2 cellular contexts compared by ENCODE assay signal in the genomic region with DNA sequence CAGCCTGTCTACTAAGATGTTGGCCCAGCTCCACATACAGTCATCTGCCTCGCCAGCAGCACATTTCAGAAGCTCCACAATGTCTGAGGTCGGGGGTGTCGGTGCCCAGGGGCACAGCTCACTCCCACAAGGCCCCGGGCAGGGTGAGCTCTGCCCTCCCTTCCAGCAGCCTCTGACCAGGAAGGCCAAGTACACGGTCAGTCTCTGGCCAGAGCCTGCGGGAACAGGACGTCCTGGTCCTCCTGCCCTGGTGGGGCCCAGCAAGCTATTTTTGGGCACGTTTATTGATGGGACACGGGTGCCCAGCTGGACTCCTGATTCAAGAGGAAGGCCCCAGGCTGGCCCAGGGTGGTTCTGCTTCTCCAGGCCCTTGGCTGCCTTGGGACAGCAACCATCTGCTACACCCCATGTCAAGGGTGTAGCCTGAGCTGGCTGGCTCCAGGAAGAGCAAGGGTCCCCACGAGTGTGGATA.
TF ChIP-seq lines count a peak whose summit lies in the region.

No MANE protein-coding gene starts in this region.

TF ChIP-seq in SK-N-SH treated with all-trans-retinoic acid at 6 μM for 48 hours, 23 proteins besides CTCF, POLR2A, EP300 and RAD21 (continued from another document):
- TF ChIP-seq, protein P1, sequence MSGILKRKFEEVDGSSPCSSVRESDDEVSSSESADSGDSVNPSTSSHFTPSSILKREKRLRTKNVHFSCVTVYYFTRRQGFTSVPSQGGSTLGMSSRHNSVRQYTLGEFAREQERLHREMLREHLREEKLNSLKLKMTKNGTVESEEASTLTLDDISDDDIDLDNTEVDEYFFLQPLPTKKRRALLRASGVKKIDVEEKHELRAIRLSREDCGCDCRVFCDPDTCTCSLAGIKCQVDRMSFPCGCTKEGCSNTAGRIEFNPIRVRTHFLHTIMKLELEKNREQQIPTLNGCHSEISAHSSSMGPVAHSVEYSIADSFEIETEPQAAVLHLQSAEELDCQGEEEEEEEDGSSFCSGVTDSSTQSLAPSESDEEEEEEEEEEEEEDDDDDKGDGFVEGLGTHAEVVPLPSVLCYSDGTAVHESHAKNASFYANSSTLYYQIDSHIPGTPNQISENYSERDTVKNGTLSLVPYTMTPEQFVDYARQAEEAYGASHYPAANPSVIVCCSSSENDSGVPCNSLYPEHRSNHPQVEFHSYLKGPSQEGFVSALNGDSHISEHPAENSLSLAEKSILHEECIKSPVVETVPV (CRISPR knock-in tag; IDR thresholded peaks at IDR 0.05), result no peak
- TF ChIP-seq, protein P2, sequence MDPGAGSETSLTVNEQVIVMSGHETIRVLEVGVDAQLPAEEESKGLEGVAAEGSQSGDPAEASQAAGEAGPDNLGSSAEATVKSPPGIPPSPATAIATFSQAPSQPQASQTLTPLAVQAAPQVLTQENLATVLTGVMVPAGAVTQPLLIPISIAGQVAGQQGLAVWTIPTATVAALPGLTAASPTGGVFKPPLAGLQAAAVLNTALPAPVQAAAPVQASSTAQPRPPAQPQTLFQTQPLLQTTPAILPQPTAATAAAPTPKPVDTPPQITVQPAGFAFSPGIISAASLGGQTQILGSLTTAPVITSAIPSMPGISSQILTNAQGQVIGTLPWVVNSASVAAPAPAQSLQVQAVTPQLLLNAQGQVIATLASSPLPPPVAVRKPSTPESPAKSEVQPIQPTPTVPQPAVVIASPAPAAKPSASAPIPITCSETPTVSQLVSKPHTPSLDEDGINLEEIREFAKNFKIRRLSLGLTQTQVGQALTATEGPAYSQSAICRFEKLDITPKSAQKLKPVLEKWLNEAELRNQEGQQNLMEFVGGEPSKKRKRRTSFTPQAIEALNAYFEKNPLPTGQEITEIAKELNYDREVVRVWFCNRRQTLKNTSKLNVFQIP (CRISPR knock-in tag; IDR thresholded peaks at IDR 0.05; ENCODE audit: borderline replicate concordance, low read depth), result no peak
- no peak for TF ChIP-seq ZNF70 (CRISPR knock-in tag; IDR thresholded peaks at IDR 0.05)
TF ChIP-seq in SK-N-SH treated with all-trans-retinoic acid at 6 μM for 48 hours: peak in this region for 0.

TF ChIP-seq in SK-N-SH, 30 proteins besides CTCF, POLR2A, EP300 and RAD21 (continued from another document):
- TF ChIP-seq, protein P3, sequence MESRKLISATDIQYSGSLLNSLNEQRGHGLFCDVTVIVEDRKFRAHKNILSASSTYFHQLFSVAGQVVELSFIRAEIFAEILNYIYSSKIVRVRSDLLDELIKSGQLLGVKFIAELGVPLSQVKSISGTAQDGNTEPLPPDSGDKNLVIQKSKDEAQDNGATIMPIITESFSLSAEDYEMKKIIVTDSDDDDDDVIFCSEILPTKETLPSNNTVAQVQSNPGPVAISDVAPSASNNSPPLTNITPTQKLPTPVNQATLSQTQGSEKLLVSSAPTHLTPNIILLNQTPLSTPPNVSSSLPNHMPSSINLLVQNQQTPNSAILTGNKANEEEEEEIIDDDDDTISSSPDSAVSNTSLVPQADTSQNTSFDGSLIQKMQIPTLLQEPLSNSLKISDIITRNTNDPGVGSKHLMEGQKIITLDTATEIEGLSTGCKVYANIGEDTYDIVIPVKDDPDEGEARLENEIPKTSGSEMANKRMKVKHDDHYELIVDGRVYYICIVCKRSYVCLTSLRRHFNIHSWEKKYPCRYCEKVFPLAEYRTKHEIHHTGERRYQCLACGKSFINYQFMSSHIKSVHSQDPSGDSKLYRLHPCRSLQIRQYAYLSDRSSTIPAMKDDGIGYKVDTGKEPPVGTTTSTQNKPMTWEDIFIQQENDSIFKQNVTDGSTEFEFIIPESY (IDR thresholded peaks at IDR 0.05; ENCODE audit: borderline replicate concordance, low read depth), result no peak
- TF ChIP-seq RXRA (IDR thresholded peaks at IDR 0.05; ENCODE audit: borderline replicate concordance, low read depth) (no peak), SIN3A (IDR thresholded peaks at IDR 0.05; ENCODE audit: borderline replicate concordance, low read depth, low read length) (no peak), FOXJ3 (CRISPR knock-in tag; IDR thresholded peaks at IDR 0.05) (no peak), SMC3 (IDR thresholded peaks at IDR 0.05; ENCODE audit: low read depth, low read length) (no peak), TCF12 (IDR thresholded peaks at IDR 0.05) (no peak), CHD2 (IDR thresholded peaks at IDR 0.05; ENCODE audit: low read length, partially characterized antibody) (no peak), NRF1 (IDR thresholded peaks at IDR 0.05; ENCODE audit: low read depth, low read length) (no peak), MEF2A (IDR thresholded peaks at IDR 0.05; ENCODE audit: borderline replicate concordance, low read depth) (no peak), MXI1 (IDR thresholded peaks at IDR 0.05; ENCODE audit: low read depth, low read length) (no peak), YY1 (IDR thresholded peaks at IDR 0.05; ENCODE audit: low read depth) (no peak)
- TF ChIP-seq, protein P4, sequence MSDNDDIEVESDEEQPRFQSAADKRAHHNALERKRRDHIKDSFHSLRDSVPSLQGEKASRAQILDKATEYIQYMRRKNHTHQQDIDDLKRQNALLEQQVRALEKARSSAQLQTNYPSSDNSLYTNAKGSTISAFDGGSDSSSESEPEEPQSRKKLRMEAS (IDR thresholded peaks at IDR 0.05; ENCODE audit: low read depth), result no peak
TF ChIP-seq in SK-N-SH: peak in this region for 0.
